1 cellular context compared by ENCODE assay signal in the genomic region with DNA sequence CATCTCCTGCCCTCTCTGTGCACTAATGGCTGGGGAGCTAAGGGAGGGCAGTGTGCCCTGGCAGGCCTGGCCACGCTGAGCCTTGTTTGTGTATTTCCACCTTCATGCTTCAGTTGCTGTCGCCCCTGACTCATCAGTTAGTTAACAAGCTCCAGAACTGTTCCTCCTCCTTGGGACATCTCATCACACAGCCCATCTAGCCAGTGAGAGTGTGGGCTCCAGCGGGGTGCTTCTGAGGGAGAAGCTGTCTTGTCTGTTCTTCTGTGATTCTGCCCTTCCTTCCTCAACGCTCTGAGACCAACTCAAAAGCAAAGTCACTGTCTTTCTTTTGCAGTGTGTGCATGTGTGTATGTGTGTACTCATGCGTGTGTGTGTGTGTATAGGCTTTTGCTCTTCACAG.
A peak's percentile ranks its signal among the peaks of the same experiment; 100 is the strongest.
TF ChIP-seq lines count a peak whose summit lies in the region.

No MANE protein-coding gene starts in this region.

TF ChIP-seq in GM12878, 131 proteins besides CTCF, POLR2A, EP300 and RAD21 (continued from another document):
- TF ChIP-seq, protein P1, sequence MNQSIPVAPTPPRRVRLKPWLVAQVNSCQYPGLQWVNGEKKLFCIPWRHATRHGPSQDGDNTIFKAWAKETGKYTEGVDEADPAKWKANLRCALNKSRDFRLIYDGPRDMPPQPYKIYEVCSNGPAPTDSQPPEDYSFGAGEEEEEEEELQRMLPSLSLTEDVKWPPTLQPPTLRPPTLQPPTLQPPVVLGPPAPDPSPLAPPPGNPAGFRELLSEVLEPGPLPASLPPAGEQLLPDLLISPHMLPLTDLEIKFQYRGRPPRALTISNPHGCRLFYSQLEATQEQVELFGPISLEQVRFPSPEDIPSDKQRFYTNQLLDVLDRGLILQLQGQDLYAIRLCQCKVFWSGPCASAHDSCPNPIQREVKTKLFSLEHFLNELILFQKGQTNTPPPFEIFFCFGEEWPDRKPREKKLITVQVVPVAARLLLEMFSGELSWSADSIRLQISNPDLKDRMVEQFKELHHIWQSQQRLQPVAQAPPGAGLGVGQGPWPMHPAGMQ (IDR thresholded peaks at IDR 0.05; ENCODE audit: borderline replicate concordance) = no peak
- TF ChIP-seq FOXM1 (IDR thresholded peaks at IDR 0.05; ENCODE audit: low read depth, low read length) (no peak), ASH2L (IDR thresholded peaks at IDR 0.05; ENCODE audit: borderline replicate concordance, low read depth) (no peak), CBX3 (IDR thresholded peaks at IDR 0.05; ENCODE audit: borderline replicate concordance, low read depth) (no peak), RBBP5 (conservative IDR thresholded peaks at IDR 0.05) (no peak), TCF7 (IDR thresholded peaks at IDR 0.05; ENCODE audit: borderline replicate concordance) (no peak), RELA (IDR thresholded peaks at IDR 0.05; ENCODE audit: borderline replicate concordance, partially characterized antibody) (no peak), ESRRA (IDR thresholded peaks at IDR 0.05; ENCODE audit: low read length) (no peak), MYC (IDR thresholded peaks at IDR 0.05; ENCODE audit: insufficient read depth, insufficient read length, insufficient replicate concordance, low read length, severe bottlenecking) (no peak), EZH2 (IDR thresholded peaks at IDR 0.05; ENCODE audit: borderline replicate concordance, control insufficient read depth, low read depth, low read length) (no peak), EGR1 (IDR thresholded peaks at IDR 0.05; ENCODE audit: borderline replicate concordance in 1 of 2, low read depth in 2 of 2, low read length in 2 of 2) (no peak)
- TF ChIP-seq, protein P2, sequence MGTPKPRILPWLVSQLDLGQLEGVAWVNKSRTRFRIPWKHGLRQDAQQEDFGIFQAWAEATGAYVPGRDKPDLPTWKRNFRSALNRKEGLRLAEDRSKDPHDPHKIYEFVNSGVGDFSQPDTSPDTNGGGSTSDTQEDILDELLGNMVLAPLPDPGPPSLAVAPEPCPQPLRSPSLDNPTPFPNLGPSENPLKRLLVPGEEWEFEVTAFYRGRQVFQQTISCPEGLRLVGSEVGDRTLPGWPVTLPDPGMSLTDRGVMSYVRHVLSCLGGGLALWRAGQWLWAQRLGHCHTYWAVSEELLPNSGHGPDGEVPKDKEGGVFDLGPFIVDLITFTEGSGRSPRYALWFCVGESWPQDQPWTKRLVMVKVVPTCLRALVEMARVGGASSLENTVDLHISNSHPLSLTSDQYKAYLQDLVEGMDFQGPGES (IDR thresholded peaks at IDR 0.05) = no peak
- TF ChIP-seq, protein P3, sequence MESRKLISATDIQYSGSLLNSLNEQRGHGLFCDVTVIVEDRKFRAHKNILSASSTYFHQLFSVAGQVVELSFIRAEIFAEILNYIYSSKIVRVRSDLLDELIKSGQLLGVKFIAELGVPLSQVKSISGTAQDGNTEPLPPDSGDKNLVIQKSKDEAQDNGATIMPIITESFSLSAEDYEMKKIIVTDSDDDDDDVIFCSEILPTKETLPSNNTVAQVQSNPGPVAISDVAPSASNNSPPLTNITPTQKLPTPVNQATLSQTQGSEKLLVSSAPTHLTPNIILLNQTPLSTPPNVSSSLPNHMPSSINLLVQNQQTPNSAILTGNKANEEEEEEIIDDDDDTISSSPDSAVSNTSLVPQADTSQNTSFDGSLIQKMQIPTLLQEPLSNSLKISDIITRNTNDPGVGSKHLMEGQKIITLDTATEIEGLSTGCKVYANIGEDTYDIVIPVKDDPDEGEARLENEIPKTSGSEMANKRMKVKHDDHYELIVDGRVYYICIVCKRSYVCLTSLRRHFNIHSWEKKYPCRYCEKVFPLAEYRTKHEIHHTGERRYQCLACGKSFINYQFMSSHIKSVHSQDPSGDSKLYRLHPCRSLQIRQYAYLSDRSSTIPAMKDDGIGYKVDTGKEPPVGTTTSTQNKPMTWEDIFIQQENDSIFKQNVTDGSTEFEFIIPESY (IDR thresholded peaks at IDR 0.05) = no peak
- TF ChIP-seq, protein P4, sequence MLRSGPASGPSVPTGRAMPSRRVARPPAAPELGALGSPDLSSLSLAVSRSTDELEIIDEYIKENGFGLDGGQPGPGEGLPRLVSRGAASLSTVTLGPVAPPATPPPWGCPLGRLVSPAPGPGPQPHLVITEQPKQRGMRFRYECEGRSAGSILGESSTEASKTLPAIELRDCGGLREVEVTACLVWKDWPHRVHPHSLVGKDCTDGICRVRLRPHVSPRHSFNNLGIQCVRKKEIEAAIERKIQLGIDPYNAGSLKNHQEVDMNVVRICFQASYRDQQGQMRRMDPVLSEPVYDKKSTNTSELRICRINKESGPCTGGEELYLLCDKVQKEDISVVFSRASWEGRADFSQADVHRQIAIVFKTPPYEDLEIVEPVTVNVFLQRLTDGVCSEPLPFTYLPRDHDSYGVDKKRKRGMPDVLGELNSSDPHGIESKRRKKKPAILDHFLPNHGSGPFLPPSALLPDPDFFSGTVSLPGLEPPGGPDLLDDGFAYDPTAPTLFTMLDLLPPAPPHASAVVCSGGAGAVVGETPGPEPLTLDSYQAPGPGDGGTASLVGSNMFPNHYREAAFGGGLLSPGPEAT (IDR thresholded peaks at IDR 0.05; ENCODE audit: low read depth) = 0 out of 2 replicates have a peak, but pooled peaks have one; percentile 28
- TF ChIP-seq, protein P5, sequence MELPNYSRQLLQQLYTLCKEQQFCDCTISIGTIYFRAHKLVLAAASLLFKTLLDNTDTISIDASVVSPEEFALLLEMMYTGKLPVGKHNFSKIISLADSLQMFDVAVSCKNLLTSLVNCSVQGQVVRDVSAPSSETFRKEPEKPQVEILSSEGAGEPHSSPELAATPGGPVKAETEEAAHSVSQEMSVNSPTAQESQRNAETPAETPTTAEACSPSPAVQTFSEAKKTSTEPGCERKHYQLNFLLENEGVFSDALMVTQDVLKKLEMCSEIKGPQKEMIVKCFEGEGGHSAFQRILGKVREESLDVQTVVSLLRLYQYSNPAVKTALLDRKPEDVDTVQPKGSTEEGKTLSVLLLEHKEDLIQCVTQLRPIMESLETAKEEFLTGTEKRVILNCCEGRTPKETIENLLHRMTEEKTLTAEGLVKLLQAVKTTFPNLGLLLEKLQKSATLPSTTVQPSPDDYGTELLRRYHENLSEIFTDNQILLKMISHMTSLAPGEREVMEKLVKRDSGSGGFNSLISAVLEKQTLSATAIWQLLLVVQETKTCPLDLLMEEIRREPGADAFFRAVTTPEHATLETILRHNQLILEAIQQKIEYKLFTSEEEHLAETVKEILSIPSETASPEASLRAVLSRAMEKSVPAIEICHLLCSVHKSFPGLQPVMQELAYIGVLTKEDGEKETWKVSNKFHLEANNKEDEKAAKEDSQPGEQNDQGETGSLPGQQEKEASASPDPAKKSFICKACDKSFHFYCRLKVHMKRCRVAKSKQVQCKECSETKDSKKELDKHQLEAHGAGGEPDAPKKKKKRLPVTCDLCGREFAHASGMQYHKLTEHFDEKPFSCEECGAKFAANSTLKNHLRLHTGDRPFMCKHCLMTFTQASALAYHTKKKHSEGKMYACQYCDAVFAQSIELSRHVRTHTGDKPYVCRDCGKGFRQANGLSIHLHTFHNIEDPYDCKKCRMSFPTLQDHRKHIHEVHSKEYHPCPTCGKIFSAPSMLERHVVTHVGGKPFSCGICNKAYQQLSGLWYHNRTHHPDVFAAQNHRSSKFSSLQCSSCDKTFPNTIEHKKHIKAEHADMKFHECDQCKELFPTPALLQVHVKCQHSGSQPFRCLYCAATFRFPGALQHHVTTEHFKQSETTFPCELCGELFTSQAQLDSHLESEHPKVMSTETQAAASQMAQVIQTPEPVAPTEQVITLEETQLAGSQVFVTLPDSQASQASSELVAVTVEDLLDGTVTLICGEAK (IDR thresholded peaks at IDR 0.05; ENCODE audit: borderline replicate concordance) = no peak
